ENCODE assay signal across 6 cellular contexts in genomic region chr11:94494200-94494545, GRCh38. TPM values are rescaled to one million over a fixed set of nuclear protein-coding genes. Genes with fewer than 3 reads are reported as not detected.
DNase-seq lines count a peak whose midpoint lies in the region; ATAC-seq, FAIRE-seq and TF ChIP-seq lines count a peak whose summit lies in the region.

No MANE protein-coding gene starts in this region.

- peaks cover 28% of the 10 kb centered on the region for H3K36me3 Mint-ChIP-seq in brain
- H3K36me3 Mint-ChIP-seq in neural crest cell (ENCODE audit: low read depth): peaks cover 11% of the 10 kb centered on the region

- H3K4me1 Mint-ChIP-seq in brain: peaks cover 42% of the 10 kb centered on the region
- peaks cover 21% of the 10 kb centered on the region for H3K4me1 Mint-ChIP-seq in neural crest cell

- no peak for FAIRE-seq in H54 (lab: Jason Lieb, UNC)

- H3K4me3 Mint-ChIP-seq in brain (peak overlapping the region; percentile 89 to 100 (median 98)), neural crest cell (peak overlapping the region; percentile 98)

- no peak for TF ChIP-seq CTCF in brain (conservative IDR thresholded peaks at IDR 0.05)
- no peak for TF ChIP-seq CTCF in neural crest cell (conservative IDR thresholded peaks at IDR 0.05)

- ATAC-seq in GM18907 (IDR thresholded peaks at IDR 0.05; ENCODE audit: unreplicated experiment) (peak; percentile 66), HG03108 (IDR thresholded peaks at IDR 0.05; ENCODE audit: unreplicated experiment) (peak; percentile 45)

- no peak for TF ChIP-seq POLR2A in H54 (IDR thresholded peaks at IDR 0.05; ENCODE audit: low read depth, low read length)

- no peaks in the 10 kb centered on the region for H3K9me3 Mint-ChIP-seq in brain
- H3K9me3 Mint-ChIP-seq in neural crest cell: no peaks in the 10 kb centered on the region

- H3K27me3 Mint-ChIP-seq in brain: peaks cover 9% of the 10 kb centered on the region
- no peaks in the 10 kb centered on the region for H3K27me3 Mint-ChIP-seq in neural crest cell (ENCODE audit: low read depth)

- DNase-seq in neural crest cell (ENCODE audit: low read depth, low spot score) (no peak), H54 (ENCODE audit: insufficient read length, low spot score) (no peak), anterior cingulate cortex (lab: John Stamatoyannopoulos, UW) (no peak)

- H3K27ac Mint-ChIP-seq in brain: peak overlapping the region; percentile 87 to 99 (median 96)
- peak overlapping the region; percentile 13 for H3K27ac Mint-ChIP-seq in neural crest cell (ENCODE audit: unreplicated experiment)

RNA-seq across cellular contexts. Expression of gene ANKRD49, which starts 0.4 kb away (rescaled TPM):
- polyA plus RNA-seq in brain (ENCODE audit: insufficient read depth, low read depth, low replicate concordance): 5.4 TPM
- total RNA-seq in neural crest cell: 10.3 and 11.7 TPM in 2 replicates

RNA-seq across cellular contexts. Expression of gene MRE11, which starts 0.5 kb away (rescaled TPM):
- polyA plus RNA-seq in brain (ENCODE audit: insufficient read depth, low read depth, low replicate concordance): 8.6 TPM
- 39.4 and 40.7 TPM in 2 replicates for total RNA-seq in neural crest cell

RNA-seq across cellular contexts. Expression of gene C11orf97, which starts 18.1 kb away (rescaled TPM):
- polyA plus RNA-seq in brain (ENCODE audit: insufficient read depth, low read depth, low replicate concordance): not detected
- total RNA-seq in neural crest cell: not detected in 2 replicates

RNA-seq across cellular contexts. Expression of gene FUT4, which starts 49.5 kb away (rescaled TPM):
- 0.76 TPM for polyA plus RNA-seq in brain (ENCODE audit: insufficient read depth, low read depth, low replicate concordance)
- total RNA-seq in neural crest cell: 5.2 and 5.9 TPM in 2 replicates
